8 cellular contexts compared by ENCODE assay signal in genomic region chr22:41517172-41518047, GRCh38. TPM values are rescaled to one million over a fixed set of nuclear protein-coding genes. Genes with fewer than 3 reads are reported as not detected.
DNase-seq lines count a peak whose midpoint lies in the region; ATAC-seq and TF ChIP-seq lines count a peak whose summit lies in the region.

No MANE protein-coding gene starts in this region.

- H3K4me3 Mint-ChIP-seq in H9: no peak overlapping the region

- H2BK5ac ChIP-seq in H9 (ENCODE audit: insufficient read length, low read length): no peak overlapping the region

- no CpG with 5 or more reads among the region's 22 CpGs for WGBS in H9 (ENCODE audit: extremely low coverage, insufficient read length, low lambda C conversion rate)

- TF ChIP-seq CTCF in BJ (IDR thresholded peaks at IDR 0.05; ENCODE audit: insufficient read depth, low read depth, low read length) (peak; percentile 88), H9 (conservative IDR thresholded peaks at IDR 0.05) (peak; percentile 95), brain microvascular endothelial cell (IDR thresholded peaks at IDR 0.05; ENCODE audit: low read depth, low read length, missing control alignments) (peak; percentile 93)

- H3T11ph ChIP-seq in H9 (ENCODE audit: low read length): no peak overlapping the region

- H3K4me3 ChIP-seq in BJ (ENCODE audit: low read depth, low read length) (no peak overlapping the region), brain microvascular endothelial cell (ENCODE audit: low read depth, low read length) (no peak overlapping the region)

- no peaks in the 10 kb centered on the region for H3K79me2 ChIP-seq in H9 (ENCODE audit: insufficient read depth, low read length)

- H3K27me3 Mint-ChIP-seq in H9 (ENCODE audit: low read depth): no peaks in the 10 kb centered on the region

- no peaks in the 10 kb centered on the region for H3K9me3 Mint-ChIP-seq in H9

- no peak overlapping the region; the same call in 1 of the 2 replicates for H2BK15ac ChIP-seq in H9 (ENCODE audit: low read depth, low read length)

- no peak overlapping the region for H2AK5ac ChIP-seq in H9 (ENCODE audit: insufficient read length, low read length)

- no peak overlapping the region; the same call in 1 of the 2 replicates for H3K14ac ChIP-seq in H9 (ENCODE audit: insufficient read depth, low read length)

- H3K27me3 ChIP-seq in BJ (ENCODE audit: control insufficient read depth, insufficient read depth, low read length): no peaks in the 10 kb centered on the region
- H3K27me3 ChIP-seq in H9 (ENCODE audit: insufficient read depth, low read length): no peaks in the 10 kb centered on the region
- H3K27me3 ChIP-seq in brain microvascular endothelial cell (replicated peaks): no peaks in the 10 kb centered on the region

- H3K9me3 ChIP-seq in H9 (ENCODE audit: control insufficient read depth, low read depth, low read length): no peaks in the 10 kb centered on the region

- DNase-seq in BJ (ENCODE audit: low read depth) (no peak), H9 (peak; percentile 64), RKO (ENCODE audit: low spot score) (peak; percentile 52), brain microvascular endothelial cell (peak; percentile 34), iPS-NIHi11 (ENCODE audit: low spot score) (peak; percentile 85), smooth muscle cell of the brain vasculature (ENCODE audit: low read depth, low spot score) (peak; percentile 23)

- no peak overlapping the region for H2AFZ ChIP-seq in H9 (ENCODE audit: low read length)

- POLR2A ChIA-PET in BJ (lab: Charles Lee): interaction anchor here (0.6 kb wide), 1 partner anchor 37 kb away, joined by 3 read pairs; no protein-coding TSS in a partner anchor

- no peaks in the 10 kb centered on the region for H3K23me2 ChIP-seq in H9 (ENCODE audit: insufficient read length, low read depth, low read length, poor library complexity, severe bottlenecking)

- H3K27ac Mint-ChIP-seq in H9: peak overlapping the region in 2 of 3 experiments; percentile 44 to 61; a peak in 2 of 7 replicates

- no peak overlapping the region for H3K4me2 ChIP-seq in H9 (ENCODE audit: insufficient read depth, insufficient read length, low read length)

- H2BK20ac ChIP-seq in H9 (ENCODE audit: low read depth, low read length, poor library complexity, severe bottlenecking): no peak overlapping the region

- peaks cover 5% of the 10 kb centered on the region; the same call in 1 of the 2 replicates for H3K4me1 ChIP-seq in H9 (ENCODE audit: insufficient read depth, low read length)

- CTCF ChIA-PET in BJ (lab: Yijun Ruan, JAX): interaction anchor here (0.7 to 10.9 kb wide), 36 partner anchors 9 to 796 kb away, joined by 3 to 170 read pairs (median 4); partner anchors contain the start of genes ACO2, PHF5A, POLR3H and TEF

- no peak overlapping the region for H2BK12ac ChIP-seq in H9 (ENCODE audit: insufficient read length, low read depth, low read length)

- no peaks in the 10 kb centered on the region for H3K79me1 ChIP-seq in H9 (ENCODE audit: insufficient read depth, low read depth, low read length, poor library complexity, severe bottlenecking)

- no peaks in the 10 kb centered on the region for H4K20me1 ChIP-seq in H9 (ENCODE audit: control insufficient read depth, insufficient read depth, insufficient read length)

- no peak overlapping the region for H3K4ac ChIP-seq in H9 (ENCODE audit: low read depth, low read length)

- no peak overlapping the region for H2BK120ac ChIP-seq in H9 (ENCODE audit: low read depth, low read length, poor library complexity, severe bottlenecking)

- no peak overlapping the region for H4K5ac ChIP-seq in H9 (ENCODE audit: insufficient read length, low read depth, low read length)

- H3K36me3 ChIP-seq in BJ (ENCODE audit: control insufficient read depth, insufficient read depth, low read length) (peaks cover 18% of the 10 kb centered on the region), brain microvascular endothelial cell (replicated peaks) (peaks cover 37% of the 10 kb centered on the region)

- H4K91ac ChIP-seq in H9 (ENCODE audit: insufficient read length, low read depth, low read length): no peak overlapping the region

- H3K36me3 Mint-ChIP-seq in H9 (ENCODE audit: insufficient read depth in 1 of 3, low read depth in 3 of 3): peaks cover 18 to 31% (median 29%) of the 10 kb centered on the region in 3 experiments; a peak in 6 of 7 replicates

- ATAC-seq in GM18873 (IDR thresholded peaks at IDR 0.05; ENCODE audit: low FRiP score, unreplicated experiment) (no peak), GM21360 (IDR thresholded peaks at IDR 0.05; ENCODE audit: unreplicated experiment) (no peak)

- in situ Hi-C loops in brain microvascular endothelial cell (cut with HindIII; ENCODE audit: low pct_ligation_motif_present, low sequenced_read_pairs): no loop called here

- no peak overlapping the region for H3K18ac ChIP-seq in H9 (ENCODE audit: insufficient read length, low read depth, low read length)

- H3K23ac ChIP-seq in H9 (ENCODE audit: insufficient read length, low read depth, low read length): no peak overlapping the region

- no peak overlapping the region for H3K9ac ChIP-seq in H9 (ENCODE audit: extremely low read depth, insufficient read length, low read length)

- no peak overlapping the region for H3K56ac ChIP-seq in H9 (ENCODE audit: insufficient read length, low read depth, low read length)

- H3K27ac ChIP-seq in H9 (ENCODE audit: insufficient read length, low read depth, low read length): no peak overlapping the region
- no peak overlapping the region for H3K27ac ChIP-seq in brain microvascular endothelial cell

- H3K4me1 Mint-ChIP-seq in H9: peaks cover 14% of the 10 kb centered on the region in 2 experiments

- no peak overlapping the region for H4K8ac ChIP-seq in H9 (replicated peaks; ENCODE audit: insufficient read length, low read depth, low read length)

RNA-seq across cellular contexts. Expression of gene POLR3H, which starts 26.9 kb away (rescaled TPM):
- 39.4 and 52.5 TPM in 2 replicates for polyA plus RNA-seq in BJ (2011; rRNA removed)
- polyA minus RNA-seq in BJ (2011; rRNA and poly(A)+ RNA removed): 24.5 and 27.7 TPM in 2 replicates
- total RNA-seq in H9 (2021): 63.6 and 68.2 TPM in 2 replicates

RNA-seq across cellular contexts. Expression of gene CSDC2, which starts 43.4 kb away (rescaled TPM):
- polyA plus RNA-seq in BJ (2011; rRNA removed): 7.1 and 14.0 TPM in 2 replicates
- polyA minus RNA-seq in BJ (2011; rRNA and poly(A)+ RNA removed): 3.6 and 4.5 TPM in 2 replicates
- total RNA-seq in H9 (2021): 1.0 and 1.2 TPM in 2 replicates

RNA-seq across cellular contexts. Expression of gene ACO2, which starts 48.5 kb away (rescaled TPM):
- 20.5 and 60.5 TPM in 2 replicates for polyA plus RNA-seq in BJ (2011; rRNA removed)
- polyA minus RNA-seq in BJ (2011; rRNA and poly(A)+ RNA removed): 29.4 and 44.6 TPM in 2 replicates
- total RNA-seq in H9 (2021): 64.9 and 66.6 TPM in 2 replicates

RNA-seq across cellular contexts. Expression of gene PHF5A, which starts 48.9 kb away (rescaled TPM):
- polyA plus RNA-seq in BJ (2011; rRNA removed): 44.3 and 57.9 TPM in 2 replicates
- 14.3 and 18.3 TPM in 2 replicates for polyA minus RNA-seq in BJ (2011; rRNA and poly(A)+ RNA removed)
- 114 and 128 TPM in 2 replicates for total RNA-seq in H9 (2021)
